In the genomic region with DNA sequence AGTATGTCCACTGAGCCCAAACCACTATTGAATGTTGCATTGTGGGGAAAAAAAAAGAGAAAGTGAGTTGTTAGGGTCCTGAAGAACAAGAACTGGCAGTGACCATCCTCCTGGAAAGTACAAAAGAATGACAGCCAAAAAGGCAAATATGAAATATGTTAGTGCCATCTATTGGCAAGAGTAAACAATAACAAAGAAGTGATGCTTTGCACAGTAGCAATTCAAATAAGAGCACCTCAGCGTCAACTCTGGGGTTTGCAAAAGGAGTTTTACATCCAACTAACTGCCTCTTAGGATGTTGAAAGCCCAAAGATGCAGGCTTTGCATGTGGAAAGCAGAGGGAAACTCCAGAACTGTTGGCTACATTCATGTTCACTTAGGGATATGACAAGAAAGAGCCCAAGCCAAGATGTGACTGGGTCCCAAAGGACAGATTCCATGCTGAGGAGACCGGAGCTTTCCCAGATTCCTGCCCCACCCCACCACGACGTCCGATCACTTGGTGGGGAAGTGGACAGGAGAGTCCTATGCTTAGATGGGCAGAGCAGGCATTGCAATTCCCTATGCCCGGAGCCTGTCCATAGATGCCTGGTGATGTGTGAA, we compare ENCODE assay signal across 8 cellular contexts. TPM values are rescaled to one million over a fixed set of nuclear protein-coding genes. Genes with fewer than 3 reads are reported as not detected.
DNase-seq lines count a peak whose midpoint lies in the region; ATAC-seq and TF ChIP-seq lines count a peak whose summit lies in the region.

No MANE protein-coding gene starts in this region.

- TF ChIP-seq CTCF in HCT116 (IDR thresholded peaks at IDR 0.05 in 2 of 3, conservative IDR thresholded peaks at IDR 0.05 in 1 of 3; ENCODE audit: borderline replicate concordance in 1 of 3, insufficient read depth in 1 of 3, low read depth in 2 of 3, low read length in 2 of 3) (peak; percentile 30 to 57 (median 54); a peak in 4 of 6 replicates), fibroblast of mammary gland (conservative IDR thresholded peaks at IDR 0.05; ENCODE audit: control insufficient read depth, insufficient read depth, low read depth, low read length) (no peak), ovary (IDR thresholded peaks at IDR 0.05) (no peak)

- no peak overlapping the region for H3K9ac ChIP-seq in HCT116 (ENCODE audit: low read length)

- no peaks in the 10 kb centered on the region for H3K79me2 ChIP-seq in HCT116 (ENCODE audit: insufficient read depth, low read length)

- BruUV-seq in HCT116 (replicated peaks; lab: Mats Ljungman, UMichigan) = no TSS peak

- TF ChIP-seq RAD21 in HCT116 (IDR thresholded peaks at IDR 0.05; ENCODE audit: low read depth) = peak; percentile 77

- TF ChIP-seq EP300 in ovary (IDR thresholded peaks at IDR 0.05) = no peak

- intact Hi-C loops in HCT116 (cut with micrococcal nuclease) (loop anchor here (1.0 kb wide), 1 partner anchor 370 kb away; no protein-coding TSS in a partner anchor), ovary (cut with DNase I) (no loop called here)

- CTCF ChIA-PET in HCT116 (lab: Charles Lee) = interaction anchor here (1.5 kb wide), 1 partner anchor 60 kb away, joined by 4 read pairs; no protein-coding TSS in a partner anchor

- H3K27me3 ChIP-seq in HCT116 (ENCODE audit: insufficient read depth, low read length) (no peaks in the 10 kb centered on the region), ovary (no peaks in the 10 kb centered on the region)

- H4K20me1 ChIP-seq in HCT116 (ENCODE audit: insufficient read depth) = no peaks in the 10 kb centered on the region

- H3K9me2 ChIP-seq in HCT116 (ENCODE audit: insufficient read depth) = no peaks in the 10 kb centered on the region

- no peak overlapping the region for H2AFZ ChIP-seq in HCT116 (ENCODE audit: low read depth, low read length, poor library complexity, severe bottlenecking)

- TF ChIP-seq POLR2A in HCT116 (IDR thresholded peaks at IDR 0.05; ENCODE audit: borderline replicate concordance, extremely low read depth, insufficient read depth, insufficient read length) (no peak), ovary (IDR thresholded peaks at IDR 0.05) (no peak)

- no peaks in the 10 kb centered on the region for H3K36me3 ChIP-seq in HCT116 (ENCODE audit: control insufficient read depth in 1 of 2, insufficient read depth in 2 of 2, low read length in 2 of 2)
- H3K36me3 ChIP-seq in ovary = no peaks in the 10 kb centered on the region

- DNase-seq in activated effector memory CD4-positive, alpha-beta T cell treated with anti-CD3 and anti-CD28 coated beads, Interleukin-2, amount 50 U/mL, for 16 hours = peak; percentile 55
- DNase-seq in activated effector memory CD4-positive, alpha-beta T cell treated with Interleukin-2 at 50 U/mL for 16 hours = no peak
- DNase-seq in HCT116 (ENCODE audit: low read depth, low spot score) (no peak), OCI-M1 (lab: John Stamatoyannopoulos, UW) (peak; percentile 61), fibroblast of mammary gland (ENCODE audit: low read depth) (peak; percentile 55), putamen (ENCODE audit: low spot score) (no peak), ovary (no peak), activated gamma-delta T cell (lab: John Stamatoyannopoulos, UW) (no peak)

- H3K4me2 ChIP-seq in HCT116 (ENCODE audit: low read length) = no peak overlapping the region

- 59 to 76% (median 76%) methylated on average over 6 of the region's 6 CpGs for WGBS in ovary, 3 donors

- RAD21 ChIA-PET in HCT116 (lab: Charles Lee; ENCODE audit: low non-redundant PET in 1 of 2, low total read pairs in 2 of 2, uncharacterized antibody in 2 of 2, unreplicated experiment in 2 of 2) = no interaction called here

- peak; percentile 75 for ATAC-seq in HCT116

- H3K9me3 ChIP-seq in HCT116 (ENCODE audit: control insufficient read depth in 1 of 2, insufficient read depth in 1 of 2, low read depth in 1 of 2, low read length in 2 of 2) (no peaks in the 10 kb centered on the region), ovary (no peaks in the 10 kb centered on the region)

- H3K4me1 ChIP-seq in HCT116 (ENCODE audit: control insufficient read depth in 1 of 2, insufficient read depth in 2 of 2, low read length in 2 of 2) (no peaks in the 10 kb centered on the region), ovary (ENCODE audit: insufficient read depth) (no peaks in the 10 kb centered on the region)

- H3K4me3 ChIP-seq in HCT116 (replicated peaks in 1 of 2; ENCODE audit: low read depth in 1 of 2, low read length in 2 of 2) (no peak overlapping the region), fibroblast of mammary gland (ENCODE audit: control insufficient read depth, low read depth, low read length) (no peak overlapping the region), ovary (no peak overlapping the region)

- H3K27ac ChIP-seq in HCT116 (ENCODE audit: low read depth, low read length) (no peak overlapping the region), ovary (no peak overlapping the region)

- POLR2A ChIA-PET in HCT116 (lab: Charles Lee) = no interaction called here

TF ChIP-seq in HCT116, 20 proteins besides CTCF, POLR2A, EP300 and RAD21:
- no peak for TF ChIP-seq ZFX (IDR thresholded peaks at IDR 0.05)
- TF ChIP-seq, protein P1, sequence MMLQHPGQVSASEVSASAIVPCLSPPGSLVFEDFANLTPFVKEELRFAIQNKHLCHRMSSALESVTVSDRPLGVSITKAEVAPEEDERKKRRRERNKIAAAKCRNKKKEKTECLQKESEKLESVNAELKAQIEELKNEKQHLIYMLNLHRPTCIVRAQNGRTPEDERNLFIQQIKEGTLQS (IDR thresholded peaks at IDR 0.05) = no peak
- TF ChIP-seq, protein P2, sequence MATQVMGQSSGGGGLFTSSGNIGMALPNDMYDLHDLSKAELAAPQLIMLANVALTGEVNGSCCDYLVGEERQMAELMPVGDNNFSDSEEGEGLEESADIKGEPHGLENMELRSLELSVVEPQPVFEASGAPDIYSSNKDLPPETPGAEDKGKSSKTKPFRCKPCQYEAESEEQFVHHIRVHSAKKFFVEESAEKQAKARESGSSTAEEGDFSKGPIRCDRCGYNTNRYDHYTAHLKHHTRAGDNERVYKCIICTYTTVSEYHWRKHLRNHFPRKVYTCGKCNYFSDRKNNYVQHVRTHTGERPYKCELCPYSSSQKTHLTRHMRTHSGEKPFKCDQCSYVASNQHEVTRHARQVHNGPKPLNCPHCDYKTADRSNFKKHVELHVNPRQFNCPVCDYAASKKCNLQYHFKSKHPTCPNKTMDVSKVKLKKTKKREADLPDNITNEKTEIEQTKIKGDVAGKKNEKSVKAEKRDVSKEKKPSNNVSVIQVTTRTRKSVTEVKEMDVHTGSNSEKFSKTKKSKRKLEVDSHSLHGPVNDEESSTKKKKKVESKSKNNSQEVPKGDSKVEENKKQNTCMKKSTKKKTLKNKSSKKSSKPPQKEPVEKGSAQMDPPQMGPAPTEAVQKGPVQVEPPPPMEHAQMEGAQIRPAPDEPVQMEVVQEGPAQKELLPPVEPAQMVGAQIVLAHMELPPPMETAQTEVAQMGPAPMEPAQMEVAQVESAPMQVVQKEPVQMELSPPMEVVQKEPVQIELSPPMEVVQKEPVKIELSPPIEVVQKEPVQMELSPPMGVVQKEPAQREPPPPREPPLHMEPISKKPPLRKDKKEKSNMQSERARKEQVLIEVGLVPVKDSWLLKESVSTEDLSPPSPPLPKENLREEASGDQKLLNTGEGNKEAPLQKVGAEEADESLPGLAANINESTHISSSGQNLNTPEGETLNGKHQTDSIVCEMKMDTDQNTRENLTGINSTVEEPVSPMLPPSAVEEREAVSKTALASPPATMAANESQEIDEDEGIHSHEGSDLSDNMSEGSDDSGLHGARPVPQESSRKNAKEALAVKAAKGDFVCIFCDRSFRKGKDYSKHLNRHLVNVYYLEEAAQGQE (IDR thresholded peaks at IDR 0.05; ENCODE audit: low read depth) = no peak
- TF ChIP-seq ELF1 (IDR thresholded peaks at IDR 0.05; ENCODE audit: borderline replicate concordance, low read depth) = no peak
- TF ChIP-seq EZH2 (IDR thresholded peaks at IDR 0.05) = no peak
- no peak for TF ChIP-seq EGR1 (IDR thresholded peaks at IDR 0.05; ENCODE audit: low read depth)
- no peak for TF ChIP-seq SP1 (IDR thresholded peaks at IDR 0.05; ENCODE audit: low read depth)
- no peak for TF ChIP-seq SRF (IDR thresholded peaks at IDR 0.05; ENCODE audit: low read depth)
- TF ChIP-seq ZNF274 (IDR thresholded peaks at IDR 0.05; ENCODE audit: low read depth, low read length) = no peak
- TF ChIP-seq JUND (IDR thresholded peaks at IDR 0.05) = no peak
- TF ChIP-seq, protein P3, sequence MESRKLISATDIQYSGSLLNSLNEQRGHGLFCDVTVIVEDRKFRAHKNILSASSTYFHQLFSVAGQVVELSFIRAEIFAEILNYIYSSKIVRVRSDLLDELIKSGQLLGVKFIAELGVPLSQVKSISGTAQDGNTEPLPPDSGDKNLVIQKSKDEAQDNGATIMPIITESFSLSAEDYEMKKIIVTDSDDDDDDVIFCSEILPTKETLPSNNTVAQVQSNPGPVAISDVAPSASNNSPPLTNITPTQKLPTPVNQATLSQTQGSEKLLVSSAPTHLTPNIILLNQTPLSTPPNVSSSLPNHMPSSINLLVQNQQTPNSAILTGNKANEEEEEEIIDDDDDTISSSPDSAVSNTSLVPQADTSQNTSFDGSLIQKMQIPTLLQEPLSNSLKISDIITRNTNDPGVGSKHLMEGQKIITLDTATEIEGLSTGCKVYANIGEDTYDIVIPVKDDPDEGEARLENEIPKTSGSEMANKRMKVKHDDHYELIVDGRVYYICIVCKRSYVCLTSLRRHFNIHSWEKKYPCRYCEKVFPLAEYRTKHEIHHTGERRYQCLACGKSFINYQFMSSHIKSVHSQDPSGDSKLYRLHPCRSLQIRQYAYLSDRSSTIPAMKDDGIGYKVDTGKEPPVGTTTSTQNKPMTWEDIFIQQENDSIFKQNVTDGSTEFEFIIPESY (IDR thresholded peaks at IDR 0.05; ENCODE audit: extremely low read depth, insufficient replicate concordance, low read length) = no peak

RNA-seq across cellular contexts. Expression of a gene that starts 15.6 kb away (rescaled TPM):
- total RNA-seq in HCT116 (2021; ENCODE audit: unreplicated experiment) (4.6 TPM), ovary (10 to 100 TPM; 12.2 to 71.0 (median 24.3) TPM)
- 3.1 and 4.9 TPM in 2 replicates for polyA plus RNA-seq in HCT116 (2012)
- polyA plus RNA-seq in ovary = 10 to 100 TPM; 33.3 to 35.7 TPM

RNA-seq across cellular contexts. Expression of a gene that starts 40.2 kb away (rescaled TPM):
- total RNA-seq in HCT116 (2021; ENCODE audit: unreplicated experiment) (2,677 TPM), ovary (1,000 to 10,000 TPM; 1,247 to 5,558 (median 2,420) TPM)
- 4,398 and 5,903 TPM in 2 replicates for polyA plus RNA-seq in HCT116 (2012)
- 1,000 to 10,000 TPM; 3,855 to 4,037 TPM for polyA plus RNA-seq in ovary

Comparison
In these comparisons a context has a peak if more than half of its experiments do, and no peak if none do; other contexts are left out.
1. DNase-seq: peak in activated effector memory CD4-positive, alpha-beta T cell treated with anti-CD3 and anti-CD28 coated beads, Interleukin-2, amount 50 U/mL, for 16 hours (single experiment), OCI-M1 (single experiment) and fibroblast of mammary gland (single experiment); none in activated effector memory CD4-positive, alpha-beta T cell treated with Interleukin-2 at 50 U/mL for 16 hours (single experiment), HCT116 (single experiment), putamen (single experiment), ovary (0 of 5) and activated gamma-delta T cell (single experiment).
2. CTCF ChIP-seq: peak in HCT116 (3 of 3); none in fibroblast of mammary gland (single experiment) and ovary (0 of 3).